Comparison of ENCODE assay signal across 7 cellular contexts in the genomic region with DNA sequence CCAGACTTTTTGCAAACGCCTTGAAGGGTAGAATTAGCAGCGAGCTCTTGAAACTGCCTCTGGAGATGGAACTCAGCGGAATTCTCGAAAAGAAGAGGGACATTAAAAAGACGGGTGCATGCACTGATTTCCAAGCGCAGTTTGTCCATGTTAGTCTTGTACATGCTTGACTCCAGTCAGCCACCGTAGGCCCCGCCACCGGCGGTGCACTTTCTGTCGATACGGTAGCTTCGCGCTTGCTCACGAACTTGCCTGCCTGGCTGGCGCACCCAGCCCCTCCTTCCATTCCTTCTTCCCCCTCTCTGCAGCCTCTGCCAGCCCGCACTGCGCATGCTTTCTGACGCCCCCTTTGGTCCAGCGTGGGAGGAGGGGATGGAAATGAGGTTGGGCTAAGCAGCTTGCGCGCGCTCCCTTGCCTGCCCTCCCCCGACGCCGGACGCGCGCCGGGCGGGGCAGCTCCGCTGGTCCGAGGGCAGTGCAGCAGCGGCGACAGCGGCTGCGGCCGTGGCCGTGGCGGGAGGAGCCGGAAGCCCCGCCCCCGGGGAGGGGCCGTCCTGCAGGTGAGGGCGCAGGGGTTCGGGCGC.
DNase-seq lines count a peak whose midpoint lies in the region; ATAC-seq and TF ChIP-seq lines count a peak whose summit lies in the region.

A gene with protein sequence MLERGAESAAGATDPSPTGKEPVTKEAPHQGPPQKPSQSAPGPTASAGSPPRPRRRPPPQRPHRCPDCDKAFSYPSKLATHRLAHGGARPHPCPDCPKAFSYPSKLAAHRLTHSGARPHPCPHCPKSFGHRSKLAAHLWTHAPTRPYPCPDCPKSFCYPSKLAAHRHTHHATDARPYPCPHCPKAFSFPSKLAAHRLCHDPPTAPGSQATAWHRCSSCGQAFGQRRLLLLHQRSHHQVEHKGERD (plus strand): TSS at position 227 of the 584 bp plus-strand sequence. CDS start 1,235 bp downstream, outside the sequence.

- peak within 1 kb of the TSS; percentile 51 for H3K4me3 ChIP-seq in astrocyte of the cerebellum (ENCODE audit: low read depth, low read length)
- peak within 1 kb of the TSS; percentile 44 for H3K4me3 ChIP-seq in retinal pigment epithelial cell (ENCODE audit: low read length)

- in situ Hi-C loops in astrocyte of the cerebellum (cut with HindIII; ENCODE audit: low sequenced_read_pairs), result no loop called here

- TF ChIP-seq CTCF in astrocyte of the cerebellum (IDR thresholded peaks at IDR 0.05; ENCODE audit: low read depth, low read length, missing control alignments), result no peak
- TF ChIP-seq CTCF in retinal pigment epithelial cell (conservative IDR thresholded peaks at IDR 0.05; ENCODE audit: low read depth, low read length), result no peak

- DNase-seq in NCI-H1694 (lab: John Stamatoyannopoulos, UW) (peak; percentile 84), T-helper 22 cell (ENCODE audit: low read depth) (peak; percentile 70), astrocyte of the cerebellum (ENCODE audit: low read depth) (peak; percentile 84), hippocampal formation (lab: John Stamatoyannopoulos, UW) (peak; percentile 88 to 89), retinal pigment epithelial cell (ENCODE audit: low read depth) (peak; percentile 81)

- peak; percentile 48 for ATAC-seq in HG02884 (IDR thresholded peaks at IDR 0.05; ENCODE audit: unreplicated experiment)

- TF ChIP-seq POLR2A in GM15510 (IDR thresholded peaks at IDR 0.05; ENCODE audit: borderline replicate concordance, extremely low read depth, insufficient read length), result peak; percentile 61

Comparison
In these comparisons a context has a peak if more than half of its experiments do, and no peak if none do; other contexts are left out.
1. Peak in every context shown above with its lines: DNase-seq, ATAC-seq and H3K4me3 ChIP-seq.